Comparison of ENCODE assay signal across 13 cellular contexts in the genomic region with DNA sequence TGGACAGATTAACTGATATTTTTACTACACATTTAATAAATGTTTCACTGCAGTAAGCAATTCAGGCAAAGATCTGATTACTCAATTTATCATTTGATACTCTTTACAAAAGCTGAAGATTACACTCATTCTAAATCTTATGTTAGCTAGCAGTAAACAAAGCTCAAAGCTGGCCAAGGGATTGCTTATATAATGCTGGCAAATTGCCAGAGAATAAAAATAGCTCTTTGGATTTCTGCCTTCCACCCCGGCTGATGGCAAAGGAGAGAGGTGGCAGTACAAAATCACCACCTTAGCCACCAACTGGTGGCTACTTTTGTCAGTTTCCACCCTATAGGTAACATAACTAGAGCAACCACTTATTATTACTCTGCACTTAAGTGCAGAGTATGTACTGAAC.
DNase-seq lines count a peak whose midpoint lies in the region; ATAC-seq and TF ChIP-seq lines count a peak whose summit lies in the region.
"Had no signal": no experiment of that assay in that cellular context is flagged by ENCODE, and none has a peak within 500 bp of the region (broad histone marks: within the 10 kb centered on the region; RNA-seq: fewer than 3 reads in every experiment).

No MANE protein-coding gene starts in this region.

- H3K9me3 Mint-ChIP-seq in activated T-cell treated with anti-CD3 and anti-CD28 coated beads, Interleukin-2, amount 50 U/mL, for 72 hours, result no peaks in the 10 kb centered on the region
- H3K9me3 Mint-ChIP-seq: activated naive CD8-positive, alpha-beta T cell treated with anti-CD3 and anti-CD28 coated beads for 36 hours; stimulated activated effector memory CD8-positive, alpha-beta T cell treated with anti-CD3 and anti-CD28 coated beads, Interleukin-12 subunit alpha, Interleukin-12 subunit beta, amount 100 ng/mL, for 72 hours; T-helper 1 cell treated with Interleukin-12 subunit alpha and Interleukin-12 subunit beta and Interleukin-4 antibody, amounts not matched to agents 30 μg/mL and 1 μg/mL, for 36 hours had no signal

- TF ChIP-seq RAD21 in IMR-90 (IDR thresholded peaks at IDR 0.05; ENCODE audit: low read length), result no peak

- no peaks in the 10 kb centered on the region for H3K9me3 ChIP-seq in IMR-90 (ENCODE audit: control insufficient read depth, insufficient read depth, low read length)

- no CpG with 5 or more reads among the region's 1 CpG for WGBS in IMR-90 (ENCODE audit: extremely low coverage in 2 of 2, insufficient read length in 1 of 2), 2 experiments

- dilution Hi-C loops in IMR-90 (cut with HindIII; ENCODE audit: low sequenced_read_pairs, unreplicated experiment), result no loop called here

- H2BK120ac ChIP-seq in IMR-90 (ENCODE audit: low read depth, low read length), result no peak overlapping the region

- no peaks in the 10 kb centered on the region for H3K79me1 ChIP-seq in IMR-90 (ENCODE audit: low read depth in 1 of 2, low read length in 2 of 2)

- H3K4me1 Mint-ChIP-seq in activated T-cell treated with anti-CD3 and anti-CD28 coated beads, Interleukin-2, amount 50 U/mL, for 72 hours (ENCODE audit: low read depth), result no peaks in the 10 kb centered on the region
- H3K4me1 Mint-ChIP-seq: activated naive CD8-positive, alpha-beta T cell treated with anti-CD3 and anti-CD28 coated beads for 36 hours; stimulated activated effector memory CD8-positive, alpha-beta T cell treated with anti-CD3 and anti-CD28 coated beads, Interleukin-12 subunit alpha, Interleukin-12 subunit beta, amount 100 ng/mL, for 72 hours had no signal

- in situ Hi-C loops in IMR-90 (cut with MboI; ENCODE audit: low sequenced_read_pairs), result no loop called here

- no peak for TF ChIP-seq POLR2A in IMR-90 (IDR thresholded peaks at IDR 0.05; ENCODE audit: low read depth, low read length)

- no peak overlapping the region for H3K4me3 Mint-ChIP-seq in activated T-cell treated with anti-CD3 and anti-CD28 coated beads, Interleukin-2, amount 50 U/mL, for 72 hours
- H3K4me3 Mint-ChIP-seq: activated naive CD8-positive, alpha-beta T cell treated with anti-CD3 and anti-CD28 coated beads for 36 hours; stimulated activated effector memory CD8-positive, alpha-beta T cell treated with anti-CD3 and anti-CD28 coated beads, Interleukin-12 subunit alpha, Interleukin-12 subunit beta, amount 100 ng/mL, for 72 hours; T-helper 1 cell treated with Interleukin-12 subunit alpha and Interleukin-12 subunit beta and Interleukin-4 antibody, amounts not matched to agents 30 μg/mL and 1 μg/mL, for 36 hours had no signal

- POLR2A ChIA-PET in IMR-90 (lab: Charles Lee; ENCODE audit: unreplicated experiment), result no interaction called here

- CTCF ChIA-PET in IMR-90 (lab: Yijun Ruan, JAX), result no interaction called here

- no peak overlapping the region for H3K27ac Mint-ChIP-seq in activated T-cell treated with anti-CD3 and anti-CD28 coated beads, Interleukin-2, amount 50 U/mL, for 72 hours
- H3K27ac Mint-ChIP-seq: activated naive CD8-positive, alpha-beta T cell treated with anti-CD3 and anti-CD28 coated beads for 36 hours; stimulated activated effector memory CD8-positive, alpha-beta T cell treated with anti-CD3 and anti-CD28 coated beads, Interleukin-12 subunit alpha, Interleukin-12 subunit beta, amount 100 ng/mL, for 72 hours; T-helper 1 cell treated with Interleukin-12 subunit alpha and Interleukin-12 subunit beta and Interleukin-4 antibody, amounts not matched to agents 30 μg/mL and 1 μg/mL, for 36 hours had no signal

- H4K91ac ChIP-seq in IMR-90 (ENCODE audit: insufficient read depth, low read depth, low read length), result no peak overlapping the region

- H3K36me3 ChIP-seq in IMR-90 (ENCODE audit: control insufficient read depth, insufficient read depth, low read length), result no peaks in the 10 kb centered on the region

- H2BK20ac ChIP-seq in IMR-90 (ENCODE audit: low read depth, low read length), result no peak overlapping the region

- no peak overlapping the region for H3K4ac ChIP-seq in IMR-90 (ENCODE audit: low read depth, low read length)

- H2AK9ac ChIP-seq in IMR-90 (replicated peaks; ENCODE audit: low read depth, low read length, poor library complexity), result no peak overlapping the region

- H3K4me3 ChIP-seq in IMR-90 (ENCODE audit: insufficient read depth, low read depth, low read length) (no peak overlapping the region), fibroblast of villous mesenchyme (ENCODE audit: low read depth, low read length) (no peak overlapping the region)

- DNase-seq in COLO668 (lab: John Stamatoyannopoulos, UW; ENCODE audit: unreplicated experiment), result peak; percentile 13
- peak; percentile 27 for DNase-seq in IMR-90
- DNase-seq in NCI-H69 (lab: John Stamatoyannopoulos, UW), result peak; percentile 58
- DNase-seq in fibroblast of villous mesenchyme (ENCODE audit: low read depth), result peak; percentile 3
- no peak for DNase-seq in NK-92 treated with Interleukin-12 subunit alpha and Interleukin-12 subunit beta, amount 100 ng/mL, for 24 hours (lab: John Stamatoyannopoulos, UW)
- DNase-seq in NCI-H1048 (lab: John Stamatoyannopoulos, UW), result no peak
- no peak for DNase-seq in activated T-cell treated with anti-CD3 and anti-CD28 coated beads, Interleukin-2, amount 50 U/mL, for 72 hours
- DNase-seq: activated naive CD8-positive, alpha-beta T cell treated with anti-CD3 and anti-CD28 coated beads for 36 hours; effector CD4-positive, alpha-beta T cell had no signal

- no peaks in the 10 kb centered on the region for H3K27me3 Mint-ChIP-seq in activated T-cell treated with anti-CD3 and anti-CD28 coated beads, Interleukin-2, amount 50 U/mL, for 72 hours (ENCODE audit: low read depth)
- H3K27me3 Mint-ChIP-seq: activated naive CD8-positive, alpha-beta T cell treated with anti-CD3 and anti-CD28 coated beads for 36 hours had no signal

- no peak overlapping the region for H3K14ac ChIP-seq in IMR-90 (replicated peaks; ENCODE audit: low read depth, low read length)

- H2BK5ac ChIP-seq in IMR-90 (ENCODE audit: low read depth, low read length, poor library complexity, severe bottlenecking), result no peak overlapping the region

- H4K8ac ChIP-seq in IMR-90 (ENCODE audit: low read depth in 2 of 2, low read length in 2 of 2), result no peak overlapping the region

- H3K9ac ChIP-seq in IMR-90 (ENCODE audit: low read depth, low read length), result no peak overlapping the region

- no peaks in the 10 kb centered on the region for H3K9me1 ChIP-seq in IMR-90 (ENCODE audit: insufficient read depth, low read length)

- no peak overlapping the region for H3K18ac ChIP-seq in IMR-90 (ENCODE audit: low read depth, low read length)

- H4K5ac ChIP-seq in IMR-90 (ENCODE audit: low read depth, low read length), result no peak overlapping the region

- no TSS peak for BruUV-seq in IMR-90 (replicated peaks; lab: Mats Ljungman, UMichigan)

- no peak overlapping the region for H2AK5ac ChIP-seq in IMR-90 (ENCODE audit: low read depth, low read length)

- no peak for ATAC-seq in IMR-90 (ENCODE audit: low read depth)
- ATAC-seq in HG03139 (IDR thresholded peaks at IDR 0.05; ENCODE audit: unreplicated experiment), result no peak
- ATAC-seq in activated T-cell treated with anti-CD3 and anti-CD28 coated beads, Interleukin-2, amount 50 U/mL, for 72 hours (replicated peaks in 1 of 2), result no peak
- ATAC-seq: stimulated activated effector memory CD8-positive, alpha-beta T cell treated with anti-CD3 and anti-CD28 coated beads, Interleukin-12 subunit alpha, Interleukin-12 subunit beta, amount 100 ng/mL, for 72 hours had no signal

- no peaks in the 10 kb centered on the region for H4K20me1 ChIP-seq in IMR-90 (ENCODE audit: insufficient read depth, low read length)

- intact Hi-C loops in IMR-90 (cut with micrococcal nuclease), result no loop called here

- H2AFZ ChIP-seq in IMR-90 (replicated peaks; ENCODE audit: low read length, poor library complexity), result no peak overlapping the region

- no peak overlapping the region for H3K4me2 ChIP-seq in IMR-90 (ENCODE audit: low read depth, low read length)

- H3K23ac ChIP-seq in IMR-90 (ENCODE audit: low read depth, low read length), result no peak overlapping the region

- H3K4me1 ChIP-seq in IMR-90 (ENCODE audit: control insufficient read depth, insufficient read depth, low read length), result no peaks in the 10 kb centered on the region

- no peak overlapping the region for H3K27ac ChIP-seq in IMR-90 (ENCODE audit: insufficient read depth, low read length)
- H3K27ac ChIP-seq: HL-60 had no signal

- H3K36me3 Mint-ChIP-seq in activated T-cell treated with anti-CD3 and anti-CD28 coated beads, Interleukin-2, amount 50 U/mL, for 72 hours (ENCODE audit: insufficient read depth in 2 of 2), result no peaks in the 10 kb centered on the region
- H3K36me3 Mint-ChIP-seq: activated naive CD8-positive, alpha-beta T cell treated with anti-CD3 and anti-CD28 coated beads for 36 hours; stimulated activated effector memory CD8-positive, alpha-beta T cell treated with anti-CD3 and anti-CD28 coated beads, Interleukin-12 subunit alpha, Interleukin-12 subunit beta, amount 100 ng/mL, for 72 hours had no signal

- H3K56ac ChIP-seq in IMR-90 (ENCODE audit: extremely low read depth, insufficient read depth, low read length), result no peak overlapping the region

- no peak overlapping the region for H2BK15ac ChIP-seq in IMR-90 (ENCODE audit: low read depth, low read length)

- no peaks in the 10 kb centered on the region for H3K27me3 ChIP-seq in IMR-90 (ENCODE audit: control insufficient read depth, insufficient read depth, low read length)

- no peak for TF ChIP-seq CTCF in IMR-90 (conservative IDR thresholded peaks at IDR 0.05; ENCODE audit: low read depth, low read length)
- no peak for TF ChIP-seq CTCF in fibroblast of villous mesenchyme (IDR thresholded peaks at IDR 0.05; ENCODE audit: insufficient read depth, low read depth, low read length)

TF ChIP-seq in IMR-90, 13 proteins besides CTCF, POLR2A, EP300 and RAD21 (continues in another document):
- TF ChIP-seq, protein P1, sequence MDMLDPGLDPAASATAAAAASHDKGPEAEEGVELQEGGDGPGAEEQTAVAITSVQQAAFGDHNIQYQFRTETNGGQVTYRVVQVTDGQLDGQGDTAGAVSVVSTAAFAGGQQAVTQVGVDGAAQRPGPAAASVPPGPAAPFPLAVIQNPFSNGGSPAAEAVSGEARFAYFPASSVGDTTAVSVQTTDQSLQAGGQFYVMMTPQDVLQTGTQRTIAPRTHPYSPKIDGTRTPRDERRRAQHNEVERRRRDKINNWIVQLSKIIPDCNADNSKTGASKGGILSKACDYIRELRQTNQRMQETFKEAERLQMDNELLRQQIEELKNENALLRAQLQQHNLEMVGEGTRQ (IDR thresholded peaks at IDR 0.05; ENCODE audit: low read depth, low read length), result no peak
- no peak for TF ChIP-seq MAZ (IDR thresholded peaks at IDR 0.05; ENCODE audit: borderline replicate concordance, low read depth, low read length)
- TF ChIP-seq MXI1 (IDR thresholded peaks at IDR 0.05; ENCODE audit: borderline replicate concordance, low read depth, low read length), result no peak
- no peak for TF ChIP-seq RFX5 (IDR thresholded peaks at IDR 0.05; ENCODE audit: low read depth, low read length)
- TF ChIP-seq RCOR1 (IDR thresholded peaks at IDR 0.05; ENCODE audit: insufficient replicate concordance, low read length), result no peak

Comparison
In these comparisons a context has a peak if more than half of its experiments do, and no peak if none do; other contexts are left out.
1. DNase-seq: peak in COLO668 (single experiment), IMR-90 (single experiment), NCI-H69 (single experiment) and fibroblast of villous mesenchyme (single experiment); none in NK-92 treated with Interleukin-12 subunit alpha and Interleukin-12 subunit beta, amount 100 ng/mL, for 24 hours (single experiment), NCI-H1048 (single experiment) and activated T-cell treated with anti-CD3 and anti-CD28 coated beads, Interleukin-2, amount 50 U/mL, for 72 hours (0 of 2).